7 cellular contexts compared by ENCODE assay signal in genomic region chr9:66736686-66737085, GRCh38.
DNase-seq lines count a peak whose midpoint lies in the region; ATAC-seq and TF ChIP-seq lines count a peak whose summit lies in the region.
"Not testable (repeated sequence)": the region's sequence is repeated elsewhere in the genome, so short reads cannot be mapped to it uniquely, and the experiment has no call there.

No MANE protein-coding gene starts in this region.

- not testable (repeated sequence) for H3K27me3 Mint-ChIP-seq in activated naive CD8-positive, alpha-beta T cell treated with anti-CD3 and anti-CD28 coated beads, Interleukin-2, amount 10 ng/mL, durations not matched to agents 7 days and 5 days

- not testable (repeated sequence) for H3K4me3 Mint-ChIP-seq in activated naive CD8-positive, alpha-beta T cell treated with anti-CD3 and anti-CD28 coated beads, Interleukin-2, amount 10 ng/mL, durations not matched to agents 7 days and 5 days

- not testable (repeated sequence) for H3K27ac Mint-ChIP-seq in activated naive CD8-positive, alpha-beta T cell treated with anti-CD3 and anti-CD28 coated beads, Interleukin-2, amount 10 ng/mL, durations not matched to agents 7 days and 5 days

- not testable (repeated sequence) for H3K9me3 Mint-ChIP-seq in activated naive CD8-positive, alpha-beta T cell treated with anti-CD3 and anti-CD28 coated beads, Interleukin-2, amount 10 ng/mL, durations not matched to agents 7 days and 5 days

- H3K4me1 ChIP-seq in RWPE2 (ENCODE audit: insufficient read depth, poor library complexity, severe bottlenecking); upper lobe of right lung: not testable (repeated sequence)

- not testable (repeated sequence) for H3K36me3 Mint-ChIP-seq in activated naive CD8-positive, alpha-beta T cell treated with anti-CD3 and anti-CD28 coated beads, Interleukin-2, amount 10 ng/mL, durations not matched to agents 7 days and 5 days

- DNase-seq in RWPE2 (ENCODE audit: low spot score) (peak; percentile 19), Right ventricle myocardium superior (peak; percentile 10), medulla oblongata (ENCODE audit: extremely low spot score) (peak; percentile 0), posterior vena cava (ENCODE audit: low spot score) (peak; percentile 29), upper lobe of right lung (peak; percentile 28)
- DNase-seq in activated effector memory CD4-positive, alpha-beta T cell treated with Interleukin-2 at 50 U/mL for 16 hours, result peak; percentile 0
- peak; percentile 4 for DNase-seq in activated naive CD8-positive, alpha-beta T cell treated with anti-CD3 and anti-CD28 coated beads, Interleukin-2, amount 10 ng/mL, durations not matched to agents 7 days and 5 days

- not testable (repeated sequence) for TF ChIP-seq CTCF in RWPE2 (IDR thresholded peaks at IDR 0.05; ENCODE audit: poor library complexity, severe bottlenecking); upper lobe of right lung (IDR thresholded peaks at IDR 0.05)

- H3K36me3 ChIP-seq in RWPE2 (ENCODE audit: low read depth); upper lobe of right lung: not testable (repeated sequence)

- POLR2A ChIA-PET in activated naive CD8-positive, alpha-beta T cell treated with anti-CD3 and anti-CD28 coated beads, Interleukin-2, amount 10 ng/mL, durations not matched to agents 7 days and 5 days (lab: Charles Lee), result not testable (repeated sequence)

- not testable (repeated sequence) for H3K27me3 ChIP-seq in RWPE2 (ENCODE audit: insufficient read depth, poor library complexity, severe bottlenecking); upper lobe of right lung

- H3K4me3 ChIP-seq in RWPE2 (ENCODE audit: severe bottlenecking); upper lobe of right lung: not testable (repeated sequence)

- H3K4me1 Mint-ChIP-seq in activated naive CD8-positive, alpha-beta T cell treated with anti-CD3 and anti-CD28 coated beads, Interleukin-2, amount 10 ng/mL, durations not matched to agents 7 days and 5 days, result not testable (repeated sequence)

- ATAC-seq in RWPE2 (ENCODE audit: low read depth); activated naive CD8-positive, alpha-beta T cell treated with anti-CD3 and anti-CD28 coated beads, Interleukin-2, amount 10 ng/mL, durations not matched to agents 7 days and 5 days (ENCODE audit: low read depth); Right ventricle myocardium superior (ENCODE audit: poor library complexity); upper lobe of right lung: not testable (repeated sequence)

- intact Hi-C loops in Right ventricle myocardium superior (cut with DNase I); posterior vena cava (cut with DNase I); upper lobe of right lung (cut with DNase I): not testable (repeated sequence)

- not testable (repeated sequence) for H3K27ac ChIP-seq in RWPE2 (ENCODE audit: poor library complexity, severe bottlenecking); upper lobe of right lung

- not testable (repeated sequence) for H3K9me3 ChIP-seq in RWPE2 (ENCODE audit: severe bottlenecking); upper lobe of right lung
